12 cellular contexts compared by ENCODE assay signal in genomic region chr17:67400193-67400592, GRCh38. TPM values are rescaled to one million over a fixed set of nuclear protein-coding genes. Genes with fewer than 3 reads are reported as not detected.
DNase-seq lines count a peak whose midpoint lies in the region; ATAC-seq, FAIRE-seq and TF ChIP-seq lines count a peak whose summit lies in the region.
"Had no signal": no experiment of that assay in that cellular context is flagged by ENCODE, and none has a peak within 500 bp of the region (broad histone marks: within the 10 kb centered on the region; RNA-seq: fewer than 3 reads in every experiment).

No MANE protein-coding gene starts in this region.

- CTCF ChIA-PET in naive thymus-derived CD4-positive, alpha-beta T cell (lab: Charles Lee), result interaction anchor here (0.6 to 1.4 kb wide), 4 partner anchors 10 to 63 kb away, joined by 3 to 5 read pairs (median 4); no protein-coding TSS in a partner anchor

- FAIRE-seq in GM12892 (lab: Jason Lieb, UNC), result no peak

- POLR2A ChIA-PET in activated naive CD8-positive, alpha-beta T cell treated with anti-CD3 and anti-CD28 coated beads, Interleukin-2, amount 10 ng/mL, durations not matched to agents 7 days and 5 days (lab: Charles Lee), result interaction anchor here (1.0 to 1.8 kb wide), 5 partner anchors 9 to 41 kb away, joined by 3 to 8 read pairs (median 4); no protein-coding TSS in a partner anchor
- POLR2A ChIA-PET in naive thymus-derived CD4-positive, alpha-beta T cell (lab: Charles Lee), result interaction anchor here (1.0 to 3.4 kb wide), 7 partner anchors 10 to 75 kb away, joined by 4 to 20 read pairs (median 8); no protein-coding TSS in a partner anchor

- no peaks in the 10 kb centered on the region for H3K27me3 Mint-ChIP-seq in T-helper 1 cell treated with Interleukin-12 subunit alpha and Interleukin-12 subunit beta and Interleukin-4 antibody, amounts not matched to agents 30 μg/mL and 1 μg/mL, for 36 hours (ENCODE audit: low read depth)
- no peaks in the 10 kb centered on the region for H3K27me3 Mint-ChIP-seq in activated naive CD8-positive, alpha-beta T cell treated with anti-CD3 and anti-CD28 coated beads, Interleukin-2, amount 10 ng/mL, durations not matched to agents 7 days and 5 days
- H3K27me3 Mint-ChIP-seq in naive thymus-derived CD4-positive, alpha-beta T cell, result no peaks in the 10 kb centered on the region
- H3K27me3 Mint-ChIP-seq: memory B cell had no signal

- intact Hi-C loops in naive thymus-derived CD4-positive, alpha-beta T cell (cut with micrococcal nuclease), result loop anchor here in 1 of 2 donors (1.0 kb wide), 5 partner anchors 10 to 75 kb away; no protein-coding TSS in a partner anchor

- TF ChIP-seq CTCF in HL-60 (IDR thresholded peaks at IDR 0.05; ENCODE audit: insufficient read depth, low read length), result no peak

- H3K27me3 ChIP-seq in HL-60 (ENCODE audit: insufficient read depth, poor library complexity, severe bottlenecking), result no peaks in the 10 kb centered on the region
- H3K27me3 ChIP-seq in naive thymus-derived CD4-positive, alpha-beta T cell (ENCODE audit: control insufficient read depth in 2 of 2, insufficient read depth in 2 of 2, low read length in 2 of 2), result no peaks in the 10 kb centered on the region
- H3K27me3 ChIP-seq: body of pancreas had no signal

- DNase-seq in T-helper 1 cell (no peak), HL-60 (ENCODE audit: low read depth in 1 of 2, low spot score in 1 of 2) (peak; percentile 42 to 83), GM12892 (ENCODE audit: insufficient read length) (no peak)
- no peak for DNase-seq in activated naive CD8-positive, alpha-beta T cell treated with anti-CD3 and anti-CD28 coated beads, Interleukin-2, amount 10 ng/mL, durations not matched to agents 7 days and 5 days
- DNase-seq in naive thymus-derived CD4-positive, alpha-beta T cell, result peak in 6 of 9 donors; percentile 64 to 80 (median 76)
- DNase-seq: body of pancreas, NCI-H1092 treated with DMSO at 0.1 percent for 48 hours had no signal

- H3K36me3 Mint-ChIP-seq in T-helper 1 cell treated with Interleukin-12 subunit alpha and Interleukin-12 subunit beta and Interleukin-4 antibody, amounts not matched to agents 30 μg/mL and 1 μg/mL, for 36 hours (ENCODE audit: low read depth), result peaks cover 4% of the 10 kb centered on the region
- peaks cover 14% of the 10 kb centered on the region for H3K36me3 Mint-ChIP-seq in activated naive CD8-positive, alpha-beta T cell treated with anti-CD3 and anti-CD28 coated beads, Interleukin-2, amount 10 ng/mL, durations not matched to agents 7 days and 5 days
- H3K36me3 Mint-ChIP-seq in naive thymus-derived CD4-positive, alpha-beta T cell, result peaks cover 0 to 21% (median 9%) of the 10 kb centered on the region in 5 donors
- H3K36me3 Mint-ChIP-seq: memory B cell had no signal

- ATAC-seq in activated naive CD8-positive, alpha-beta T cell treated with anti-CD3 and anti-CD28 coated beads, Interleukin-2, amount 10 ng/mL, durations not matched to agents 7 days and 5 days (ENCODE audit: low read depth), result peak; percentile 3
- ATAC-seq in naive thymus-derived CD4-positive, alpha-beta T cell, result peak; percentile 62
- no peak for ATAC-seq in HG02610 (IDR thresholded peaks at IDR 0.05; ENCODE audit: unreplicated experiment)
- ATAC-seq in GM18858 (IDR thresholded peaks at IDR 0.05; ENCODE audit: unreplicated experiment), result no peak
- ATAC-seq: body of pancreas had no signal

- H3K4me3 ChIP-seq in HL-60 (replicated peaks; ENCODE audit: insufficient read depth, low read length), result no peak overlapping the region
- H3K4me3 ChIP-seq in naive thymus-derived CD4-positive, alpha-beta T cell (ENCODE audit: low read length), result peak overlapping the region; percentile 32
- H3K4me3 ChIP-seq: body of pancreas, skin epidermis had no signal

- no peaks in the 10 kb centered on the region for H3K36me3 ChIP-seq in naive thymus-derived CD4-positive, alpha-beta T cell (ENCODE audit: control insufficient read depth in 2 of 3, insufficient read depth in 3 of 3, low read length in 3 of 3)

- peak overlapping the region; percentile 79 for H3K4me3 Mint-ChIP-seq in T-helper 1 cell treated with Interleukin-12 subunit alpha and Interleukin-12 subunit beta and Interleukin-4 antibody, amounts not matched to agents 30 μg/mL and 1 μg/mL, for 36 hours
- peak overlapping the region; percentile 71 for H3K4me3 Mint-ChIP-seq in activated naive CD8-positive, alpha-beta T cell treated with anti-CD3 and anti-CD28 coated beads, Interleukin-2, amount 10 ng/mL, durations not matched to agents 7 days and 5 days
- H3K4me3 Mint-ChIP-seq in naive thymus-derived CD4-positive, alpha-beta T cell, result peak overlapping the region; percentile 66 to 93 (median 83)
- H3K4me3 Mint-ChIP-seq: memory B cell had no signal

- no peaks in the 10 kb centered on the region for H3K9me3 Mint-ChIP-seq in T-helper 1 cell treated with Interleukin-12 subunit alpha and Interleukin-12 subunit beta and Interleukin-4 antibody, amounts not matched to agents 30 μg/mL and 1 μg/mL, for 36 hours
- H3K9me3 Mint-ChIP-seq in activated naive CD8-positive, alpha-beta T cell treated with anti-CD3 and anti-CD28 coated beads, Interleukin-2, amount 10 ng/mL, durations not matched to agents 7 days and 5 days, result no peaks in the 10 kb centered on the region
- peaks cover 0 to 2% (median 0%) of the 10 kb centered on the region in 11 donors for H3K9me3 Mint-ChIP-seq in naive thymus-derived CD4-positive, alpha-beta T cell
- H3K9me3 Mint-ChIP-seq: memory B cell had no signal

- H3K4me1 ChIP-seq in naive thymus-derived CD4-positive, alpha-beta T cell (ENCODE audit: control insufficient read depth in 2 of 2, insufficient read depth in 2 of 2, low read length in 2 of 2), result peaks cover 9 to 77% of the 10 kb centered on the region in 2 donors

- peak overlapping the region; percentile 72 for H3K27ac ChIP-seq in HL-60 (replicated peaks)
- H3K27ac ChIP-seq in naive thymus-derived CD4-positive, alpha-beta T cell (ENCODE audit: low read depth, low read length), result peak overlapping the region; percentile 83
- H3K27ac ChIP-seq: body of pancreas, skin epidermis had no signal

- H3K9me3 ChIP-seq in naive thymus-derived CD4-positive, alpha-beta T cell (ENCODE audit: control insufficient read depth in 2 of 3, low read length in 3 of 3), result no peaks in the 10 kb centered on the region
- H3K9me3 ChIP-seq: body of pancreas had no signal

- peaks cover 37% of the 10 kb centered on the region for H3K4me1 Mint-ChIP-seq in T-helper 1 cell treated with Interleukin-12 subunit alpha and Interleukin-12 subunit beta and Interleukin-4 antibody, amounts not matched to agents 30 μg/mL and 1 μg/mL, for 36 hours (ENCODE audit: low read depth)
- peaks cover 57% of the 10 kb centered on the region for H3K4me1 Mint-ChIP-seq in activated naive CD8-positive, alpha-beta T cell treated with anti-CD3 and anti-CD28 coated beads, Interleukin-2, amount 10 ng/mL, durations not matched to agents 7 days and 5 days
- H3K4me1 Mint-ChIP-seq in naive thymus-derived CD4-positive, alpha-beta T cell, result peaks cover 32 to 88% (median 77%) of the 10 kb centered on the region in 7 donors

- H3K27ac Mint-ChIP-seq in T-helper 1 cell treated with Interleukin-12 subunit alpha and Interleukin-12 subunit beta and Interleukin-4 antibody, amounts not matched to agents 30 μg/mL and 1 μg/mL, for 36 hours, result peak overlapping the region; percentile 85
- peak overlapping the region; percentile 87 for H3K27ac Mint-ChIP-seq in activated naive CD8-positive, alpha-beta T cell treated with anti-CD3 and anti-CD28 coated beads, Interleukin-2, amount 10 ng/mL, durations not matched to agents 7 days and 5 days
- peak overlapping the region; percentile 82 to 100 (median 99) for H3K27ac Mint-ChIP-seq in naive thymus-derived CD4-positive, alpha-beta T cell
- H3K27ac Mint-ChIP-seq: memory B cell had no signal

- no peak for TF ChIP-seq POLR2A in GM12892 (IDR thresholded peaks at IDR 0.05; ENCODE audit: low read depth, low read length)

RNA-seq across cellular contexts. Expression of gene PITPNC1, which starts 23.1 kb away (rescaled TPM):
- 100 to 1,000 TPM; 100 to 104 TPM for total RNA-seq in activated naive CD8-positive, alpha-beta T cell treated with anti-CD3 and anti-CD28 coated beads, Interleukin-2, amount 10 ng/mL, durations not matched to agents 7 days and 5 days
- total RNA-seq in naive thymus-derived CD4-positive, alpha-beta T cell, result 100 to 1,000 TPM in 2 of 5 experiments, 10 to 100 TPM in 3; 53.1 to 108 (median 99.6) TPM
- 100 to 1,000 TPM; 117 to 148 TPM for polyA plus RNA-seq in naive thymus-derived CD4-positive, alpha-beta T cell
- 34.0 TPM for polyA plus RNA-seq in GM12892 (2012; ENCODE audit: missing spikeins)

RNA-seq across cellular contexts. Expression of gene PSMD12, which starts 33.8 kb away (rescaled TPM):
- 10 to 100 TPM; 39.8 to 40.5 TPM for total RNA-seq in activated naive CD8-positive, alpha-beta T cell treated with anti-CD3 and anti-CD28 coated beads, Interleukin-2, amount 10 ng/mL, durations not matched to agents 7 days and 5 days
- total RNA-seq in naive thymus-derived CD4-positive, alpha-beta T cell, result 10 to 100 TPM; 35.8 to 54.4 (median 40.5) TPM
- 10 to 100 TPM; 30.4 to 37.1 TPM for polyA plus RNA-seq in naive thymus-derived CD4-positive, alpha-beta T cell
- 34.1 TPM for polyA plus RNA-seq in GM12892 (2012; ENCODE audit: missing spikeins)

Comparison
In these comparisons a context has a peak if more than half of its experiments do, and no peak if none do; other contexts are left out.
1. DNase-seq: peak in HL-60 (2 of 2) and naive thymus-derived CD4-positive, alpha-beta T cell (6 of 9); none in T-helper 1 cell (0 of 5), activated naive CD8-positive, alpha-beta T cell treated with anti-CD3 and anti-CD28 coated beads, Interleukin-2, amount 10 ng/mL, durations not matched to agents 7 days and 5 days (single experiment) and GM12892 (single experiment).
2. ATAC-seq: peak in activated naive CD8-positive, alpha-beta T cell treated with anti-CD3 and anti-CD28 coated beads, Interleukin-2, amount 10 ng/mL, durations not matched to agents 7 days and 5 days (single experiment) and naive thymus-derived CD4-positive, alpha-beta T cell (single experiment); none in HG02610 (single experiment) and GM18858 (single experiment).
3. Peak in every context shown above with its lines, with median percentiles within 50 percentile points of each other: H3K27ac Mint-ChIP-seq and H3K4me3 Mint-ChIP-seq.